ENCODE assay signal across 22 cellular contexts in the genomic region with DNA sequence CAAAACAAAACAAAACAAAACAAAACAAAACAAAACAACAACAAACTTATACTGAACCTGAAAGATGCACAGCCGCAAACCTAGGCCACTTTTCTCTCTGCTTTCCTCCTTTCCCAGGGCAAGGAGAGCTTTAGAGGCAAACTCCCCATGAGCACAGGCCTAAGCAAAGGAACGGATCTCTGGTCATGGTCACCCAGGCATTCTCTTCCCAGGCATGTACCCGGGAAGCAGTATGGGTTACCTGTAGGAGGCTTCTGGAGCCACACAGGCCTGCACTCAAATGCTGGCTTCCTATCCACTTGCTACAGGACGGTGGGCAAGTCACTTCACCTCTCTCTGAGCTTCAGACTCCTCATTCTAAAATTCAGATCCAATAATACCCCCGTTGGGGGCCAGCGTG.
"Had no signal": no experiment of that assay in that cellular context is flagged by ENCODE, and none has a peak within 500 bp of the region (broad histone marks: within the 10 kb centered on the region; RNA-seq: fewer than 3 reads in every experiment).

No MANE protein-coding gene starts in this region.

- H3K4me1 Mint-ChIP-seq: T-cell had no signal

- H3K36me3 Mint-ChIP-seq: activated naive CD8-positive, alpha-beta T cell; stimulated activated memory B cell treated with anti-CD40 and anti-IgM and Interleukin-4, amounts not matched to agents 10 μg/mL and 1 μg/mL and 100 μg/mL, for 72 hours; T-cell; WTC11 had no signal

- DNase-seq: activated CD4-positive, alpha-beta memory T cell treated with anti-CD3 and anti-CD28 coated beads, Interleukin-2, amount 10 ng/mL, durations not matched to agents 7 days and 5 days; activated CD4-positive, alpha-beta T cell treated with anti-CD3 and anti-CD28 coated beads for 36 hours; activated CD8-positive, alpha-beta memory T cell treated with anti-CD3 and anti-CD28 coated beads, Interleukin-2, amount 50 U/mL, for 48 hours; activated gamma-delta T cell treated with Interleukin-2 at 50 U/mL for 16 hours; amygdala; body of pancreas; caudate nucleus; heart right ventricle; mesenchymal stem cell; naive thymus-derived CD8-positive, alpha-beta T cell; pancreas; stimulated activated CD4-positive, alpha-beta T cell treated with anti-CD3 and anti-CD28 coated beads, Interleukin-4, amount 100 ng/mL, for 1 hour; T-cell; upper lobe of right lung had no signal

- H3K4me3 ChIP-seq: body of pancreas, heart right ventricle, pancreas, right lobe of liver, SK-N-MC, smooth muscle cell, thoracic aorta, upper lobe of right lung had no signal

- ATAC-seq: activated CD4-positive, alpha-beta T cell treated with anti-CD3 and anti-CD28 coated beads for 36 hours; body of pancreas; esophagus mucosa; heart right ventricle; naive thymus-derived CD8-positive, alpha-beta T cell; pancreas; right lobe of liver; stimulated activated memory B cell treated with anti-CD40 and anti-IgM and Interleukin-4, amounts not matched to agents 10 μg/mL and 1 μg/mL and 100 μg/mL, for 72 hours; T-cell; upper lobe of right lung; WTC11 had no signal

- H3K27ac Mint-ChIP-seq: activated CD4-positive, alpha-beta memory T cell treated with anti-CD3 and anti-CD28 coated beads, Interleukin-2, amount 10 ng/mL, durations not matched to agents 7 days and 5 days; activated CD4-positive, alpha-beta T cell treated with anti-CD3 and anti-CD28 coated beads for 36 hours; activated naive CD8-positive, alpha-beta T cell; stimulated activated memory B cell treated with anti-CD40 and anti-IgM and Interleukin-4, amounts not matched to agents 10 μg/mL and 1 μg/mL and 100 μg/mL, for 72 hours; T-cell; WTC11 had no signal

- H3K9me3 Mint-ChIP-seq: activated CD4-positive, alpha-beta memory T cell treated with anti-CD3 and anti-CD28 coated beads, Interleukin-2, amount 10 ng/mL, durations not matched to agents 7 days and 5 days; stimulated activated memory B cell treated with anti-CD40 and anti-IgM and Interleukin-4, amounts not matched to agents 10 μg/mL and 1 μg/mL and 100 μg/mL, for 72 hours; T-cell; WTC11 had no signal

- H3K9me3 ChIP-seq: body of pancreas, pancreas, right lobe of liver, thoracic aorta, upper lobe of right lung had no signal

- H3K27ac ChIP-seq: body of pancreas, heart right ventricle, pancreas, right lobe of liver, SK-N-MC, thoracic aorta, upper lobe of right lung had no signal

- H3K36me3 ChIP-seq: heart right ventricle, pancreas, right lobe of liver, thoracic aorta, upper lobe of right lung had no signal

- H3K4me3 Mint-ChIP-seq: activated CD4-positive, alpha-beta memory T cell treated with anti-CD3 and anti-CD28 coated beads, Interleukin-2, amount 10 ng/mL, durations not matched to agents 7 days and 5 days; activated CD4-positive, alpha-beta T cell treated with anti-CD3 and anti-CD28 coated beads for 36 hours; activated naive CD8-positive, alpha-beta T cell; naive thymus-derived CD8-positive, alpha-beta T cell; stimulated activated memory B cell treated with anti-CD40 and anti-IgM and Interleukin-4, amounts not matched to agents 10 μg/mL and 1 μg/mL and 100 μg/mL, for 72 hours; T-cell; WTC11 had no signal

- H3K4me1 ChIP-seq: pancreas, right lobe of liver, upper lobe of right lung had no signal

- H3K27me3 ChIP-seq: body of pancreas, heart right ventricle, pancreas, right lobe of liver, upper lobe of right lung had no signal
